ENCODE assay signal across 1 cellular context in genomic region chr20:58546756-58547526, GRCh38.
TF ChIP-seq lines count a peak whose summit lies in the region.

No MANE protein-coding gene starts in this region.

TF ChIP-seq in SK-N-SH, 30 proteins besides CTCF, POLR2A, EP300 and RAD21 (continued from another document):
- TF ChIP-seq REST (IDR thresholded peaks at IDR 0.05; ENCODE audit: low read depth, low read length) (no peak), RFX5 (IDR thresholded peaks at IDR 0.05; ENCODE audit: low read length) (no peak), GATA2 (CRISPR knock-in tag; IDR thresholded peaks at IDR 0.05) (peak; percentile 70)
